10 cellular contexts compared by ENCODE assay signal in the genomic region with DNA sequence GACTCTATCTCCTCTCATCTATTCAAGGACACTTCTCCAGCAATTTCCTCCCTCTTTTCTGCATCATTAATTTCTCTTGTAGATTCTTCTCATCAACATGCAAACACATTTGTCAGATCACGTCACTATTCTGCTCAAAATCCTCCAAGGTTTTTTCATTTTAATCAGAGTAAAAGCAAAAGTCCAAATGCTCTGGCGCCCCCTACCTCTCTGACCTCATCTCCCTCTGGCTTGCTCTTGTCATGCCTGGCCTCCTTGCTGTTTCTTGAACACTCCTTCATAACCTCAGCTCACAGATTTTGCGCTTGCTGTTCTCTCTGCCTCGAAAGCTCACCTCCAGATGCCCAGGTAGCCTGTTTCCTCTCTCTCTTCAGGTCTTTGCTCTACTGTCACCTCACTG. TPM values are rescaled to one million over a fixed set of nuclear protein-coding genes. Genes with fewer than 3 reads are reported as not detected.
DNase-seq lines count a peak whose midpoint lies in the region; ATAC-seq and TF ChIP-seq lines count a peak whose summit lies in the region.
"Had no signal": no experiment of that assay in that cellular context is flagged by ENCODE, and none has a peak within 500 bp of the region (broad histone marks: within the 10 kb centered on the region; RNA-seq: fewer than 3 reads in every experiment).

No MANE protein-coding gene starts in this region.

- CTCF ChIA-PET in PC-3 (lab: Charles Lee), result no interaction called here

- H3K4me1 ChIP-seq in left ventricle myocardium inferior, result no peaks in the 10 kb centered on the region
- no peaks in the 10 kb centered on the region for H3K4me1 ChIP-seq in PC-3 (ENCODE audit: insufficient read depth, low read length)
- no peaks in the 10 kb centered on the region for H3K4me1 ChIP-seq in thyroid gland

- TF ChIP-seq POLR2A in thyroid gland (IDR thresholded peaks at IDR 0.05), result no peak
- no peak for TF ChIP-seq POLR2A in GM18505 (IDR thresholded peaks at IDR 0.05; ENCODE audit: borderline replicate concordance, extremely low read depth, insufficient read depth, insufficient read length)

- H3K9me3 ChIP-seq in left ventricle myocardium inferior (replicated peaks), result no peaks in the 10 kb centered on the region
- H3K9me3 ChIP-seq in PC-3 (ENCODE audit: low read length), result no peaks in the 10 kb centered on the region
- no peaks in the 10 kb centered on the region for H3K9me3 ChIP-seq in thyroid gland

- no TSS peak for BruUV-seq in PC-3 (replicated peaks; lab: Mats Ljungman, UMichigan)

- ATAC-seq in Right ventricle myocardium inferior, result no peak
- no peak for ATAC-seq in PC-3
- no peak for ATAC-seq in HG03135 (IDR thresholded peaks at IDR 0.05; ENCODE audit: unreplicated experiment)
- ATAC-seq in GM18505 (IDR thresholded peaks at IDR 0.05; ENCODE audit: unreplicated experiment), result no peak
- ATAC-seq: GM12878 had no signal

- H3K9ac ChIP-seq in PC-3 (ENCODE audit: low read length), result no peak overlapping the region

- no peaks in the 10 kb centered on the region for H3F3A ChIP-seq in PC-3 (ENCODE audit: low read length, unreplicated experiment)

- no peaks in the 10 kb centered on the region for H3K9me2 ChIP-seq in PC-3 (replicated peaks; ENCODE audit: low read length)

- TF ChIP-seq CTCF in left ventricle myocardium inferior (IDR thresholded peaks at IDR 0.05; ENCODE audit: borderline replicate concordance) (peak; percentile 49), PC-3 (conservative IDR thresholded peaks at IDR 0.05; ENCODE audit: low read depth, low read length) (peak; percentile 51), epithelial cell of proximal tubule (conservative IDR thresholded peaks at IDR 0.05; ENCODE audit: low read depth, low read length) (peak; percentile 63), thyroid gland (IDR thresholded peaks at IDR 0.05) (peak in 3 of 6 experiments; percentile 18 to 36 (median 18))

- no peak overlapping the region for H3K4me2 ChIP-seq in PC-3 (ENCODE audit: low read length)

- H3K4me3 ChIP-seq in left ventricle myocardium inferior (no peak overlapping the region), PC-3 (ENCODE audit: low read length) (no peak overlapping the region), epithelial cell of proximal tubule (ENCODE audit: low read depth, low read length) (no peak overlapping the region), thyroid gland (replicated peaks in 1 of 3) (no peak overlapping the region)
- H3K4me3 ChIP-seq: GM12878 had no signal

- H3K27me3 ChIP-seq in left ventricle myocardium inferior (ENCODE audit: low read depth) (no peaks in the 10 kb centered on the region), PC-3 (ENCODE audit: low read length) (no peaks in the 10 kb centered on the region), thyroid gland (no peaks in the 10 kb centered on the region)

- no peaks in the 10 kb centered on the region for H3K79me2 ChIP-seq in PC-3 (ENCODE audit: low read length)

- POLR2A ChIA-PET in PC-3 (lab: Charles Lee; ENCODE audit: unreplicated experiment), result no interaction called here

- H4K20me1 ChIP-seq in PC-3 (ENCODE audit: low read length), result no peaks in the 10 kb centered on the region

- intact Hi-C loops in left ventricle myocardium inferior (cut with micrococcal nuclease) (no loop called here), Right ventricle myocardium inferior (cut with DNase I) (no loop called here), PC-3 (cut with micrococcal nuclease) (no loop called here), thyroid gland (cut with DNase I) (no loop called here)

- DNase-seq in left ventricle myocardium inferior (no peak), Right ventricle myocardium inferior (ENCODE audit: missing footprints) (no peak), PC-3 (no peak), epithelial cell of proximal tubule (ENCODE audit: low read depth) (no peak), thyroid gland (peak; percentile 23 to 35), HuH-7 (ENCODE audit: low spot score) (no peak)
- DNase-seq: stimulated activated naive B cell treated with anti-CD40 and anti-IgM and Interleukin-4, amounts not matched to agents 10 μg/mL and 1 μg/mL and 100 μg/mL, for 72 hours had no signal

- H3K27ac ChIP-seq in left ventricle myocardium inferior (replicated peaks), result no peak overlapping the region
- H3K27ac ChIP-seq in PC-3 (ENCODE audit: low read length), result no peak overlapping the region
- no peak overlapping the region for H3K27ac ChIP-seq in thyroid gland

- H3K36me3 ChIP-seq in left ventricle myocardium inferior (peaks cover 84% of the 10 kb centered on the region), PC-3 (ENCODE audit: low read depth, low read length) (peaks cover 17% of the 10 kb centered on the region), thyroid gland (peaks cover 42 to 57% of the 10 kb centered on the region in 2 donors)

- no peak overlapping the region for H2AFZ ChIP-seq in PC-3 (ENCODE audit: low read length)

- 79 to 83% methylated on average over 4 of the region's 4 CpGs for WGBS in thyroid gland, 2 donors

RNA-seq across cellular contexts. Expression of a gene that starts 22.4 kb away (rescaled TPM):
- total RNA-seq in left ventricle myocardium inferior, result 44.5 TPM
- total RNA-seq in Right ventricle myocardium inferior, result 37.6 TPM
- 136 and 146 TPM in 2 replicates for total RNA-seq in PC-3 (2014; rRNA removed)
- 106 and 130 TPM in 2 replicates for total RNA-seq in epithelial cell of proximal tubule
- total RNA-seq in thyroid gland, result 10 to 100 TPM; 64.0 to 82.9 (median 77.7) TPM

RNA-seq across cellular contexts. Expression of a gene that starts 32.0 kb away (rescaled TPM):
- total RNA-seq in left ventricle myocardium inferior, result not detected
- not detected for total RNA-seq in Right ventricle myocardium inferior
- total RNA-seq in PC-3 (2014; rRNA removed), result not detected in 2 replicates
- not detected in 2 replicates for total RNA-seq in epithelial cell of proximal tubule
- not detected for total RNA-seq in thyroid gland
- total RNA-seq: GM12878 had no signal

Comparison
In these comparisons a context has a peak if more than half of its experiments do, and no peak if none do; other contexts are left out.
1. DNase-seq: peak in thyroid gland (2 of 2); none in left ventricle myocardium inferior (single experiment), Right ventricle myocardium inferior (single experiment), PC-3 (single experiment), epithelial cell of proximal tubule (single experiment) and HuH-7 (single experiment).